8 cellular contexts compared by ENCODE assay signal in the genomic region with DNA sequence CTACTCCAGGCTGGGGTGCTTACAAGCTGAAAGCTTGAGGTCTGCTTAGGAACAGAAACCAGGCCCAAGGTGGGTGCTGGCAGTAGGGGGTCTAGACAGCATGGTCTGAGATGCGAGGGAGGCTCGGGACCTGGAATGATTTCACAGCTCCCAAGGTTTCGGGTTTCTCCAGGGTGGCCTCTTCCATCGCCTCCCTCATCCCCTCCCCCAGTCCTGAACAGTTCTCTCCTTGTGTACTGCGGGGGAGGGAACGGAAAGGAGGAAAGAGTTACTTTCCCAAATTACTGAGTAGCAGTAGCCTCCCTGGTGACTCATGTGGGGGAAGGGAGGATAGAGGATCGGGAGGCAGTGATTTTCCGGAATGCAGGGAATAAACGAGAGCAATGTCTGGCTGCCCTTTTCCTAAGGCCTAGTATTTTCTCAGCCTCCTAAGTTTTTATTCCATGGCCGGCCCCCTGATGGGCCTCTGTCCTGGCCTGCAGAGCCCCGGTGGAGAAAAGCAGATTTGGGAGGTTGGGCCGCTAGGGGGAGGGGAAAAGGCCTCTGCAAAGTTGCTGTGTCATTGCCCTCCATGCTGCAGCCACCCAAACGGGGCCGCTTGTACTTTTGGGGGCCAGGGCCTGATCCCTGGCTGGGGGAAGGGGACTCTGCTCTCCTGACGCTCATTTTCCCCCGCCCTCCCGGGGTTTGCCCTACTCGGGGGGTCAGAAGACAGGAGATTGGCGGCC. TPM values are rescaled to one million over a fixed set of nuclear protein-coding genes. Genes with fewer than 3 reads are reported as not detected.
DNase-seq lines count a peak whose midpoint lies in the region; ATAC-seq, FAIRE-seq and TF ChIP-seq lines count a peak whose summit lies in the region.

No MANE protein-coding gene starts in this region.

- FAIRE-seq in frontal cortex (lab: Jason Lieb, UNC), result no peak

- peak overlapping the region; percentile 64 for H3K9ac ChIP-seq in parathyroid adenoma

- no peaks in the 10 kb centered on the region for H3K9me3 Mint-ChIP-seq in activated naive CD4-positive, alpha-beta T cell treated with anti-CD3 and anti-CD28 coated beads, Interleukin-2, amount 50 U/mL, for 24 hours

- ATAC-seq in Right ventricle myocardium inferior, result peak; percentile 9
- ATAC-seq in upper lobe of right lung, result peak; percentile 4

- peak overlapping the region; percentile 70 for H2AFZ ChIP-seq in parathyroid adenoma

- intact Hi-C loops in Right ventricle myocardium inferior (cut with DNase I) (loop anchor here (5.0 to 10.0 kb wide), 5 partner anchors 38 to 995 kb away; partner anchors contain the start of genes DXO, HSD17B8, RXRB and SLC39A7), upper lobe of right lung (cut with DNase I) (no loop called here)

- no peaks in the 10 kb centered on the region for H3K27me3 Mint-ChIP-seq in activated naive CD4-positive, alpha-beta T cell treated with anti-CD3 and anti-CD28 coated beads, Interleukin-2, amount 50 U/mL, for 24 hours

- H3K9me3 ChIP-seq in parathyroid adenoma (ENCODE audit: control insufficient read depth, low read length) (no peaks in the 10 kb centered on the region), upper lobe of right lung (no peaks in the 10 kb centered on the region)

- no peaks in the 10 kb centered on the region for H3K36me3 ChIP-seq in parathyroid adenoma (ENCODE audit: control insufficient read depth, insufficient read depth, low read length)
- H3K36me3 ChIP-seq in upper lobe of right lung, result peaks cover 22% of the 10 kb centered on the region

- H3K27ac ChIP-seq in parathyroid adenoma, result peak overlapping the region; percentile 97
- peak overlapping the region; percentile 99 for H3K27ac ChIP-seq in upper lobe of right lung

- peak; percentile 88 for DNase-seq in DMS114 treated with DMSO at 0.1 percent for 48 hours (lab: John Stamatoyannopoulos, UW; ENCODE audit: unreplicated experiment)
- DNase-seq in LHCN-M2 (ENCODE audit: low read depth), result peak; percentile 96
- peak; percentile 96 for DNase-seq in SK-MEL-5 (ENCODE audit: low read depth, low spot score)
- DNase-seq in Right ventricle myocardium inferior (ENCODE audit: missing footprints), result peak; percentile 76
- peak; percentile 85 for DNase-seq in upper lobe of right lung
- no peak for DNase-seq in frontal cortex (ENCODE audit: low spot score in 2 of 2)

- peaks cover 24% of the 10 kb centered on the region for H3K4me1 Mint-ChIP-seq in activated naive CD4-positive, alpha-beta T cell treated with anti-CD3 and anti-CD28 coated beads, Interleukin-2, amount 50 U/mL, for 24 hours

- peak overlapping the region; percentile 100 for H3K4me2 ChIP-seq in parathyroid adenoma (ENCODE audit: low read length)

- H3K27me3 ChIP-seq in parathyroid adenoma (ENCODE audit: control insufficient read depth, insufficient read depth, low read length) (no peaks in the 10 kb centered on the region), upper lobe of right lung (no peaks in the 10 kb centered on the region)

- peak overlapping the region; percentile 100 for H3K27ac Mint-ChIP-seq in activated naive CD4-positive, alpha-beta T cell treated with anti-CD3 and anti-CD28 coated beads, Interleukin-2, amount 50 U/mL, for 24 hours

- peak overlapping the region; percentile 96 for H3K4me3 Mint-ChIP-seq in activated naive CD4-positive, alpha-beta T cell treated with anti-CD3 and anti-CD28 coated beads, Interleukin-2, amount 50 U/mL, for 24 hours

- peaks cover 28% of the 10 kb centered on the region for H3K79me2 ChIP-seq in parathyroid adenoma

- peaks cover 15% of the 10 kb centered on the region for H3K4me1 ChIP-seq in parathyroid adenoma
- H3K4me1 ChIP-seq in upper lobe of right lung, result peaks cover 22% of the 10 kb centered on the region

- TF ChIP-seq CTCF in parathyroid adenoma (IDR thresholded peaks at IDR 0.05) (peak; percentile 30), upper lobe of right lung (IDR thresholded peaks at IDR 0.05) (peak; percentile 29)

- H3K36me3 Mint-ChIP-seq in activated naive CD4-positive, alpha-beta T cell treated with anti-CD3 and anti-CD28 coated beads, Interleukin-2, amount 50 U/mL, for 24 hours, result peaks cover 31% of the 10 kb centered on the region

- peak overlapping the region; percentile 99 for H3K4me3 ChIP-seq in parathyroid adenoma (ENCODE audit: low read depth, low read length)
- peak overlapping the region; percentile 74 for H3K4me3 ChIP-seq in upper lobe of right lung

- in situ Hi-C loops in SK-MEL-5 (cut with HindIII; ENCODE audit: low pct_unique_long_range_greater_than_20kb, low sequenced_read_pairs), result no loop called here

RNA-seq across cellular contexts. Expression of gene BRD2, which starts 1.5 kb away (rescaled TPM):
- total RNA-seq in LHCN-M2 (2014; rRNA removed) (113 and 125 TPM in 2 replicates), Right ventricle myocardium inferior (64.1 TPM), upper lobe of right lung (155 TPM), frontal cortex (55.8 TPM)
- polyA plus RNA-seq in LHCN-M2 (2012), result 95.0 TPM
- total RNA-seq in SK-MEL-5 (2014; rRNA removed; shearing (Covaris generic)), result 96.2 and 107 TPM in 2 replicates
- 137 and 185 TPM in 2 replicates for polyA plus RNA-seq in SK-MEL-5 (2015; cell fraction: cytosol; rRNA removed)
- polyA plus RNA-seq in SK-MEL-5 (2015; cell fraction: nucleus; rRNA removed), result 311 and 340 TPM in 2 replicates

RNA-seq across cellular contexts. Expression of gene HLA-DMA, which starts 17.0 kb away (rescaled TPM):
- total RNA-seq in LHCN-M2 (2014; rRNA removed) (1.9 and 4.0 TPM in 2 replicates), Right ventricle myocardium inferior (19.7 TPM), upper lobe of right lung (197 TPM), frontal cortex (0.82 TPM)
- 3.3 TPM for polyA plus RNA-seq in LHCN-M2 (2012)
- 34.0 and 35.3 TPM in 2 replicates for total RNA-seq in SK-MEL-5 (2014; rRNA removed; shearing (Covaris generic))
- polyA plus RNA-seq in SK-MEL-5 (2015; cell fraction: cytosol; rRNA removed), result 45.1 and 49.9 TPM in 2 replicates
- 12.0 and 29.2 TPM in 2 replicates for polyA plus RNA-seq in SK-MEL-5 (2015; cell fraction: nucleus; rRNA removed)

RNA-seq across cellular contexts. Expression of gene HLA-DMB, which starts 29.0 kb away (rescaled TPM):
- total RNA-seq in LHCN-M2 (2014; rRNA removed) (0.38 TPM in 1 of 2 replicates, not detected in the other), Right ventricle myocardium inferior (8.8 TPM), upper lobe of right lung (140 TPM), frontal cortex (0.82 TPM)
- polyA plus RNA-seq in LHCN-M2 (2012), result 0.10 TPM
- total RNA-seq in SK-MEL-5 (2014; rRNA removed; shearing (Covaris generic)), result 1.9 and 2.6 TPM in 2 replicates
- 5.0 and 8.1 TPM in 2 replicates for polyA plus RNA-seq in SK-MEL-5 (2015; cell fraction: cytosol; rRNA removed)
- 0.75 and 4.3 TPM in 2 replicates for polyA plus RNA-seq in SK-MEL-5 (2015; cell fraction: nucleus; rRNA removed)

RNA-seq across cellular contexts. Expression of gene HLA-DOA, which starts 39.5 kb away (rescaled TPM):
- total RNA-seq in LHCN-M2 (2014; rRNA removed) (0.06 and 0.23 TPM in 2 replicates), Right ventricle myocardium inferior (1.5 TPM), upper lobe of right lung (25.2 TPM), frontal cortex (0.82 TPM)
- polyA plus RNA-seq in LHCN-M2 (2012), result 0.07 TPM
- 0.13 and 0.16 TPM in 2 replicates for total RNA-seq in SK-MEL-5 (2014; rRNA removed; shearing (Covaris generic))
- 0.83 and 0.98 TPM in 2 replicates for polyA plus RNA-seq in SK-MEL-5 (2015; cell fraction: cytosol; rRNA removed)
- 0.62 and 0.68 TPM in 2 replicates for polyA plus RNA-seq in SK-MEL-5 (2015; cell fraction: nucleus; rRNA removed)

Comparison
In these comparisons a context has a peak if more than half of its experiments do, and no peak if none do; other contexts are left out.
1. DNase-seq: peak in DMS114 treated with DMSO at 0.1 percent for 48 hours (single experiment), LHCN-M2 (single experiment), SK-MEL-5 (single experiment), Right ventricle myocardium inferior (single experiment) and upper lobe of right lung (single experiment); none in frontal cortex (0 of 2).
2. RNA of gene HLA-DMB, which starts 29.0 kb away (total RNA-seq): 140 TPM in upper lobe of right lung (single experiment); 8.8 TPM in Right ventricle myocardium inferior (single experiment), 1.9 to 2.6 TPM in SK-MEL-5, 0.82 TPM in frontal cortex (single experiment) and 0.38 TPM in LHCN-M2; every median in the first group is over 10 times any median in the second.